ENCODE assay signal across 31 cellular contexts in the genomic region with DNA sequence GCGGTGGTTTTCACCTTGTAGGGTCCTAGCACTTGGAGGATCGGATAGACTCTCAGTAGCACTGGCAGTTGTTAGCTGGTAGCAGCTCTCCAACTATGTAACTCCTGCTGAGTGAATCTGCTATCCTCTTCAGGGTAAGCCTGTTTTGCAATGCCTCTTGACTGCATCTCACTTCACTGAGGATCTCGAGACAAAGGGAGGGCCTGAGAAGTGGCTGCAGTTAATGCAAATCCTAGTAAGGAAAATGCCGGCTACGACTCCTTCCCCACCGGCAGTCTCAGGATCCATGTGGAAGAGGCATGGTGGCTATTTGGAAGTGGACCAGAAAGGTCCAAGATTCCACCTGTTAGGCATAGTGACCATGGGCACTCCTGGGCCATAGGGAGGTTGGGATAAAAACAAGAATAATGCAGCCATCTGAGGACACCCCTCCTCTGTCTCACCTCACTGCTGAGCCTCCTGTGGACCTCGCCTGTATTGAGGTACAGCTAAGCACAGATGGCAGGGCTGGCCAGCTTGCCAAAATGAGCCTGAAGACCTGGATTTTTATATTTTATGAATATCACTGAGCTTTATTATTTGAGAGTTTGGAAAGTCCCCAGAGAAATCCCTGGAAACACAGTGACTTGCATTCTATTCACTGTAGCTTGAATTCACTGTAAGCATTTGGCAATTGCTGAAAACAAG.
"Had no signal": no experiment of that assay in that cellular context is flagged by ENCODE, and none has a peak within 500 bp of the region (broad histone marks: within the 10 kb centered on the region; RNA-seq: fewer than 3 reads in every experiment).

No MANE protein-coding gene starts in this region.

- H3K9me3 ChIP-seq: colonic mucosa, esophagus muscularis mucosa, gastrocnemius medialis had no signal

- H3K4me3 ChIP-seq: colonic mucosa, esophagus muscularis mucosa, gastrocnemius medialis, heart right ventricle, hepatocyte had no signal

- H3K9me3 Mint-ChIP-seq: activated CD4-positive, alpha-beta memory T cell treated with anti-CD3 and anti-CD28 coated beads, Interleukin-2, amount 10 ng/mL, durations not matched to agents 7 days and 5 days; activated CD4-positive, alpha-beta T cell treated with anti-CD3 and anti-CD28 coated beads, Interleukin-2, amount 10 ng/mL, durations not matched to agents 24 days and 14 days; activated naive CD4-positive, alpha-beta T cell treated with anti-CD3 and anti-CD28 coated beads, Interleukin-2, amount 10 ng/mL, durations not matched to agents 7 days and 5 days; activated naive CD4-positive, alpha-beta T cell treated with anti-CD3 and anti-CD28 coated beads, Interleukin-2, amount 50 U/mL, for 72 hours; activated naive CD8-positive, alpha-beta T cell treated with anti-CD3 and anti-CD28 coated beads, Interleukin-2, amount 10 ng/mL, durations not matched to agents 7 days and 5 days; activated T-cell treated with anti-CD3 and anti-CD28 coated beads, Interleukin-2, amount 50 U/mL, for 24 hours; activated T-cell treated with anti-CD3 and anti-CD28 coated beads, Interleukin-2, amount 50 U/mL, for 72 hours; central memory CD8-positive, alpha-beta T cell; T-helper 2 cell treated with Interferon-gamma antibody and Interleukin-4, amounts not matched to agents 5 μg/mL and 100 μg/mL, for 36 hours had no signal

- H3K27me3 ChIP-seq: brain microvascular endothelial cell, colonic mucosa, esophagus muscularis mucosa, gastrocnemius medialis, hepatocyte had no signal

- H3K79me2 ChIP-seq: hepatocyte had no signal

- H3K4me1 ChIP-seq: colonic mucosa, foreskin keratinocyte, gastrocnemius medialis had no signal

- H3K36me3 ChIP-seq: brain microvascular endothelial cell, colonic mucosa, esophagus muscularis mucosa, gastrocnemius medialis, heart right ventricle had no signal

- H2AFZ ChIP-seq: hepatocyte had no signal

- FAIRE-seq: astrocyte, bronchial epithelial cell had no signal

- H3K4me2 ChIP-seq: hepatocyte had no signal

- H3K4me1 Mint-ChIP-seq: activated CD4-positive, alpha-beta memory T cell treated with anti-CD3 and anti-CD28 coated beads, Interleukin-2, amount 10 ng/mL, durations not matched to agents 7 days and 5 days; activated CD4-positive, alpha-beta T cell treated with anti-CD3 and anti-CD28 coated beads for 36 hours; activated CD4-positive, alpha-beta T cell treated with anti-CD3 and anti-CD28 coated beads, Interleukin-2, amount 10 ng/mL, durations not matched to agents 24 days and 14 days; activated naive CD4-positive, alpha-beta T cell treated with anti-CD3 and anti-CD28 coated beads, Interleukin-2, amount 10 ng/mL, durations not matched to agents 7 days and 5 days; activated naive CD8-positive, alpha-beta T cell treated with anti-CD3 and anti-CD28 coated beads, Interleukin-2, amount 10 ng/mL, durations not matched to agents 7 days and 5 days; central memory CD8-positive, alpha-beta T cell had no signal

- H3K4me3 Mint-ChIP-seq: activated CD4-positive, alpha-beta memory T cell treated with anti-CD3 and anti-CD28 coated beads, Interleukin-2, amount 10 ng/mL, durations not matched to agents 7 days and 5 days; activated CD4-positive, alpha-beta T cell treated with anti-CD3 and anti-CD28 coated beads for 36 hours; activated CD4-positive, alpha-beta T cell treated with anti-CD3 and anti-CD28 coated beads, Interleukin-2, amount 10 ng/mL, durations not matched to agents 24 days and 14 days; activated naive CD4-positive, alpha-beta T cell treated with anti-CD3 and anti-CD28 coated beads, Interleukin-2, amount 10 ng/mL, durations not matched to agents 7 days and 5 days; activated naive CD8-positive, alpha-beta T cell treated with anti-CD3 and anti-CD28 coated beads, Interleukin-2, amount 10 ng/mL, durations not matched to agents 7 days and 5 days; activated T-cell treated with anti-CD3 and anti-CD28 coated beads, Interleukin-2, amount 50 U/mL, for 24 hours; activated T-cell treated with anti-CD3 and anti-CD28 coated beads, Interleukin-2, amount 50 U/mL, for 72 hours; central memory CD8-positive, alpha-beta T cell; T-helper 17 cell; T-helper 2 cell treated with Interferon-gamma antibody and Interleukin-4, amounts not matched to agents 5 μg/mL and 100 μg/mL, for 36 hours had no signal

- H3K36me3 Mint-ChIP-seq: activated naive CD4-positive, alpha-beta T cell treated with anti-CD3 and anti-CD28 coated beads, Interleukin-2, amount 10 ng/mL, durations not matched to agents 7 days and 5 days; activated naive CD4-positive, alpha-beta T cell treated with anti-CD3 and anti-CD28 coated beads, Interleukin-2, amount 50 U/mL, for 72 hours; activated naive CD8-positive, alpha-beta T cell treated with anti-CD3 and anti-CD28 coated beads, Interleukin-2, amount 10 ng/mL, durations not matched to agents 7 days and 5 days had no signal

- H3K27ac ChIP-seq: brain microvascular endothelial cell, colonic mucosa, esophagus muscularis mucosa, foreskin keratinocyte, gastrocnemius medialis, heart right ventricle, hepatocyte, WERI-Rb-1 had no signal

- H3K27ac Mint-ChIP-seq: activated CD4-positive, alpha-beta memory T cell treated with anti-CD3 and anti-CD28 coated beads, Interleukin-2, amount 10 ng/mL, durations not matched to agents 7 days and 5 days; activated CD4-positive, alpha-beta T cell treated with anti-CD3 and anti-CD28 coated beads for 36 hours; activated CD4-positive, alpha-beta T cell treated with anti-CD3 and anti-CD28 coated beads, Interleukin-2, amount 10 ng/mL, durations not matched to agents 24 days and 14 days; activated naive CD4-positive, alpha-beta T cell treated with anti-CD3 and anti-CD28 coated beads, Interleukin-2, amount 10 ng/mL, durations not matched to agents 7 days and 5 days; activated naive CD4-positive, alpha-beta T cell treated with anti-CD3 and anti-CD28 coated beads, Interleukin-2, amount 50 U/mL, for 72 hours; activated naive CD8-positive, alpha-beta T cell treated with anti-CD3 and anti-CD28 coated beads, Interleukin-2, amount 10 ng/mL, durations not matched to agents 7 days and 5 days; activated T-cell treated with anti-CD3 and anti-CD28 coated beads, Interleukin-2, amount 50 U/mL, for 24 hours; activated T-cell treated with anti-CD3 and anti-CD28 coated beads, Interleukin-2, amount 50 U/mL, for 72 hours; T-helper 17 cell; T-helper 2 cell treated with Interferon-gamma antibody and Interleukin-4, amounts not matched to agents 5 μg/mL and 100 μg/mL, for 36 hours had no signal

- ATAC-seq: activated CD4-positive, alpha-beta T cell treated with anti-CD3 and anti-CD28 coated beads for 36 hours; activated naive CD4-positive, alpha-beta T cell treated with anti-CD3 and anti-CD28 coated beads, Interleukin-2, amount 50 U/mL, for 72 hours; activated T-cell treated with anti-CD3 and anti-CD28 coated beads, Interleukin-2, amount 50 U/mL, for 72 hours; foreskin keratinocyte; gastrocnemius medialis; heart right ventricle; T-helper 17 cell had no signal

- DNase-seq: activated CD4-positive, alpha-beta memory T cell treated with anti-CD3 and anti-CD28 coated beads, Interleukin-2, amount 10 ng/mL, durations not matched to agents 7 days and 5 days; activated CD4-positive, alpha-beta T cell treated with anti-CD3 and anti-CD28 coated beads for 36 hours; activated CD4-positive, alpha-beta T cell treated with anti-CD3 and anti-CD28 coated beads, Interleukin-2, amount 10 ng/mL, durations not matched to agents 24 days and 14 days; activated CD4-positive, CD25-positive, alpha-beta regulatory T cell; activated CD4-positive, CD25-positive, alpha-beta regulatory T cell treated with anti-CD3 and anti-CD28 coated beads, Interleukin-2, amount 50 U/mL, for 72 hours; activated CD8-positive, alpha-beta memory T cell treated with anti-CD3 and anti-CD28 coated beads, Interleukin-2, amount 50 U/mL, for 48 hours; activated gamma-delta T cell; activated naive CD4-positive, alpha-beta T cell; activated naive CD4-positive, alpha-beta T cell treated with anti-CD3 and anti-CD28 coated beads, Interleukin-2, amount 10 ng/mL, durations not matched to agents 7 days and 5 days; activated naive CD8-positive, alpha-beta T cell treated with anti-CD3 and anti-CD28 coated beads, Interleukin-2, amount 10 ng/mL, durations not matched to agents 7 days and 5 days; activated T-cell treated with anti-CD3 and anti-CD28 coated beads for 4 hours; activated T-cell treated with anti-CD3 and anti-CD28 coated beads, Interleukin-2, amount 50 U/mL, for 24 hours; activated T-cell treated with anti-CD3 and anti-CD28 coated beads, Interleukin-2, amount 50 U/mL, for 72 hours; brain microvascular endothelial cell; colonic mucosa; effector CD8-positive, alpha-beta T cell; erythroblast; foreskin keratinocyte; gastrocnemius medialis; heart right ventricle; T-helper 1 cell; T-helper 17 cell; T1000; WERI-Rb-1 had no signal
